Comparison of ENCODE assay signal across 8 cellular contexts in the genomic region with DNA sequence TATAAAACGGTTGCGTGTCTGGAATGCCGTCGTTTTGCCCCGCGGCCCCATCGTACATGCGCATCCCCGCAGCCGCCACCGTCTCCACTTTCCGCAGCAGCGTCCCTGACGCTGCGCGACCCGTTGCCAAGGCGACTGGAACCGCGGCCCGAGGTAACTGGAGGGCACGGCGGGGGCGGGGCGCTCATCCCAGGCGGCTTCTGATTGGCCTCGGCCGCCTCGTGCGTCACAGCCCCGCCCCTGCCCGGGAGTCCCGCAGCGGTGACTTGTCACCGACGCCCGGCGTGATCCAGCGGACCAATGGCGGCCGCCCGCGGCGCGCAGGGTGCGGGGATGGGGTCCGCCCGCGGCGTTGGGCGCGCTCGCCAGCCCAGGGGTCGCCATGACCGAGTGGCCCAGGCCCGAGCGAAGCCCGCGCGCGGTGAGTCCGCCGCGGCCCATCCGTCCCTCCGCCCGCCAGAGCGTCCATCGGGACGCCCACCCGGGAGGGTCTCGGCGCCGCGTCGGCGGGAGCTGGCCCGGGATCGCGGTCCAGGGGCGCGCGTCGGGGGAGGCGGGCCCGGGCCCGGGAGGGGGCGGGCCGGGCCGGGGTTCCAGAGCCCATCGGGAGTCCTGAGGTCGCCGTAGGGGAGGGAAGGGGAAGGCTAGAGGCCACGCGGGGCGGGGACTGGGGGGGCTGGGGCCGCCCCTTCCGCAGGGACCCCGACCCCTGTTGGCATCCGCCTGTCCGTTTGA. TPM values are rescaled to one million over a fixed set of nuclear protein-coding genes. Genes with fewer than 3 reads are reported as not detected.
DNase-seq lines count a peak whose midpoint lies in the region; ATAC-seq and TF ChIP-seq lines count a peak whose summit lies in the region.

A gene with protein sequence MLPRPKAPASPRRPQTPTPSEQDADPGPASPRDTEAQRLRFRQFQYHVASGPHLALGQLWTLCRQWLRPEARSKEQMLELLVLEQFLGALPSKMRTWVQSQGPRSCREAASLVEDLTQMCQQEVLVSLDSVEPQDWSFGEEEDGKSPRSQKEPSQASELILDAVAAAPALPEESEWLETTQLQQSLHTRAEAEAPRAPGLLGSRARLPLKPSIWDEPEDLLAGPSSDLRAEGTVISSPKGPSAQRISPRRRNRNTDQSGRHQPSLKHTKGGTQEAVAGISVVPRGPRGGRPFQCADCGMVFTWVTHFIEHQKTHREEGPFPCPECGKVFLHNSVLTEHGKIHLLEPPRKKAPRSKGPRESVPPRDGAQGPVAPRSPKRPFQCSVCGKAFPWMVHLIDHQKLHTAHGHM (plus strand): TSS at position 285 of the 735 bp plus-strand sequence. CDS start 3,812 bp downstream, outside the sequence.

- no peaks in the 10 kb centered on the region for H3K36me3 ChIP-seq in adrenal gland (replicated peaks in 1 of 2)

- no peak for TF ChIP-seq CTCF in adrenal gland (IDR thresholded peaks at IDR 0.05)

- peak; percentile 96 to 98 for ATAC-seq in right cardiac atrium
- no peak for ATAC-seq in GM18519 (IDR thresholded peaks at IDR 0.05; ENCODE audit: low FRiP score, unreplicated experiment)
- ATAC-seq in HG02798 (IDR thresholded peaks at IDR 0.05; ENCODE audit: poor library complexity, unreplicated experiment) = no peak

- H3K4me3 ChIP-seq in adrenal gland = peak within 1 kb of the TSS in 1 of 4 donors; percentile 48
- peak within 1 kb of the TSS; percentile 78 for H3K4me3 ChIP-seq in right cardiac atrium (ENCODE audit: low read length)

- H3K9me3 ChIP-seq in adrenal gland (replicated peaks in 1 of 3) (no peaks in the 10 kb centered on the region), right cardiac atrium (ENCODE audit: control insufficient read depth, low read length) (no peaks in the 10 kb centered on the region)

- 1 to 2% (median 1%) methylated on average over 8 to 101 of the region's 101 CpGs for WGBS in adrenal gland, 4 donors
- 1% methylated on average over 101 of the region's 101 CpGs for WGBS in right cardiac atrium

- peak in 1 of 2 donors; percentile 23 for TF ChIP-seq POLR2A in adrenal gland (IDR thresholded peaks at IDR 0.05)

- peak; percentile 64 for DNase-seq in activated effector memory CD4-positive, alpha-beta T cell treated with anti-CD3 and anti-CD28 coated beads, Interleukin-2, amount 50 U/mL, for 16 hours
- DNase-seq in activated effector memory CD4-positive, alpha-beta T cell treated with Interleukin-2 at 50 U/mL for 16 hours = no peak
- peak; percentile 65 to 96 (median 85) for DNase-seq in adrenal gland
- peak; percentile 94 to 96 (median 95) for DNase-seq in right cardiac atrium
- peak; percentile 89 for DNase-seq in posterior vena cava (ENCODE audit: low spot score)
- no peak for DNase-seq in DMS153 (lab: John Stamatoyannopoulos, UW)

- intact Hi-C loops in adrenal gland (cut with DNase I) = no loop called here
- intact Hi-C loops in right cardiac atrium (cut with DNase I) = no loop called here
- intact Hi-C loops in posterior vena cava (cut with DNase I) = loop anchor here in 1 of 2 donors (10.0 kb wide), 1 partner anchor 91 kb away; no protein-coding TSS in a partner anchor

- H3K4me1 ChIP-seq in adrenal gland (replicated peaks in 1 of 2) = no peaks in the 10 kb centered on the region
- no peaks in the 10 kb centered on the region for H3K4me1 ChIP-seq in right cardiac atrium (ENCODE audit: control insufficient read depth, insufficient read depth, low read length)

- H3K27ac ChIP-seq in adrenal gland (no peak within 1 kb of the TSS), right cardiac atrium (ENCODE audit: low read length) (no peak within 1 kb of the TSS)

- H3K27me3 ChIP-seq in adrenal gland (no peaks in the 10 kb centered on the region), right cardiac atrium (ENCODE audit: control insufficient read depth, insufficient read depth) (no peaks in the 10 kb centered on the region)

RNA-seq across cellular contexts. Expression of the gene that starts here (rescaled TPM):
- total RNA-seq in adrenal gland = 1 to 10 TPM in 1 of 8 donors, under 1 TPM in 2, not detected in 5; 0.25 to 1.8 (median 0.74) TPM
- polyA plus RNA-seq in adrenal gland = 1 to 10 TPM in 2 of 3 donors, under 1 TPM in 1; 0.13 to 4.3 (median 1.8) TPM
- total RNA-seq in right cardiac atrium = under 1 TPM in 1 of 4 donors, not detected in 3; 0.54 TPM
- polyA plus RNA-seq in right cardiac atrium = 0.14 TPM
- total RNA-seq in posterior vena cava = not detected

Comparison
In these comparisons a context has a peak if more than half of its experiments do, and no peak if none do; other contexts are left out.
1. DNase-seq: peak in activated effector memory CD4-positive, alpha-beta T cell treated with anti-CD3 and anti-CD28 coated beads, Interleukin-2, amount 50 U/mL, for 16 hours (single experiment) and adrenal gland (7 of 7); none in activated effector memory CD4-positive, alpha-beta T cell treated with Interleukin-2 at 50 U/mL for 16 hours (single experiment) and DMS153 (single experiment).
2. Peak in DNase-seq, ATAC-seq and H3K4me3 ChIP-seq in right cardiac atrium; RNA of the gene not detected or under 1 TPM.
3. Peak in DNase-seq in posterior vena cava; RNA of the gene not detected or under 1 TPM.